In the genomic region with DNA sequence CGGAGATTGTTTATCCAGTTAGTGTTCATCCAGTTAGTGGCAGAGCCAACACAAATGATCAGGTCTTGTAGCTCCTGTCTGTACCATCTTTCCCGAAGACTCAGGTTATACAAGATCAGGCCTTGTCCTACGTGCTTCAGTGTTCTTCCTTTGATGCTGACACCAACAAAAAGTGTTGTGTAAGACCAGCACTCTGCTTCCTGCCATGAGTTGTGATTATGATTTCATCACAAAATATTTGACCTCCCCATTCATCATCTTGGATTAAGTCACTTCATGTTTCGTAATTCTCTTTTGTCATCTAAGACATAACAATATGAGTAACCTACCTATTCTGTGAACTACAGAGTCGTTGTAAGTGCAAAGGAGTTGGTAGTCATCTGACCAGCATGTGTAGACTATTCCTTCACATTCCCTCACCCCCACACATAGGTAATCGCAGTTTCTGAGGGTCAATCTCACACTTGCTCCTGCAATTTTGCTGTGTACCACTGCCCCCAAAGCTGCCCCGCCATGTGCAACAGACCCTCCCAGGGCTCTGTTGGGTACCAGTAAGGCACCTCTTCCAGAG, we compare ENCODE assay signal across 11 cellular contexts.
A peak's percentile ranks its signal among the peaks of the same experiment; 100 is the strongest.
DNase-seq lines count a peak whose midpoint lies in the region; ATAC-seq and TF ChIP-seq lines count a peak whose summit lies in the region.
"Had no signal": no experiment of that assay in that cellular context is flagged by ENCODE, and none has a peak within 500 bp of the region (broad histone marks: within the 10 kb centered on the region; RNA-seq: fewer than 3 reads in every experiment).

No MANE protein-coding gene starts in this region.

- DNase-seq in Calu3 (peak; percentile 3), NCI-H82 treated with DMSO at 0.1 percent for 48 hours (lab: John Stamatoyannopoulos, UW; ENCODE audit: unreplicated experiment) (peak; percentile 27), chondrocyte (ENCODE audit: low spot score) (no peak), osteoblast (ENCODE audit: insufficient read length, low spot score, missing footprints) (peak; percentile 85)
- no peak for DNase-seq in activated effector memory CD4-positive, alpha-beta T cell treated with anti-CD3 and anti-CD28 coated beads, Interleukin-2, amount 50 U/mL, for 16 hours
- DNase-seq: DND-41 had no signal

- H3K79me2 ChIP-seq in osteoblast (ENCODE audit: insufficient read depth, low read length) = no peaks in the 10 kb centered on the region

- peak overlapping the region; percentile 84 for H3K27ac Mint-ChIP-seq in Calu3 (ENCODE audit: unreplicated experiment)
- peak overlapping the region; percentile 32 for H3K27ac Mint-ChIP-seq in chondrocyte (ENCODE audit: unreplicated experiment)

- H3K4me1 Mint-ChIP-seq in Calu3 (ENCODE audit: low read depth, unreplicated experiment) (peaks cover 10% of the 10 kb centered on the region), chondrocyte (ENCODE audit: low read depth) (peaks cover 18% of the 10 kb centered on the region)

- H3K36me3 ChIP-seq in osteoblast (ENCODE audit: insufficient read depth, low read length) = no peaks in the 10 kb centered on the region
- H3K36me3 ChIP-seq: cardiac muscle cell had no signal

- H3K9me3 ChIP-seq in osteoblast (ENCODE audit: low read depth, low read length) = peaks cover 3% of the 10 kb centered on the region

- H3K27me3 Mint-ChIP-seq in Calu3 (ENCODE audit: unreplicated experiment) (peaks cover 6% of the 10 kb centered on the region), chondrocyte (ENCODE audit: low read depth) (no peaks in the 10 kb centered on the region)

- H3K27ac ChIP-seq in osteoblast (ENCODE audit: low read depth, low read length) = peak overlapping the region; percentile 79
- H3K27ac ChIP-seq: cardiac muscle cell, KMS-11 had no signal

- peaks cover 6% of the 10 kb centered on the region for H3K36me3 Mint-ChIP-seq in Calu3 (ENCODE audit: insufficient read depth, unreplicated experiment)
- H3K36me3 Mint-ChIP-seq in chondrocyte (ENCODE audit: low read depth) = no peaks in the 10 kb centered on the region

- BruUV-seq in Calu3 (replicated peaks; lab: Mats Ljungman, UMichigan) = no TSS peak

- ATAC-seq in HG03520 (IDR thresholded peaks at IDR 0.05; ENCODE audit: unreplicated experiment) = no peak
- no peak for ATAC-seq in GM21528 (IDR thresholded peaks at IDR 0.05; ENCODE audit: low FRiP score, unreplicated experiment)
- ATAC-seq in GM18519 (IDR thresholded peaks at IDR 0.05; ENCODE audit: low FRiP score, unreplicated experiment) = no peak

- intact Hi-C loops in Calu3 (cut with micrococcal nuclease; ENCODE audit: unreplicated experiment) = no loop called here

- H3K9me3 Mint-ChIP-seq in Calu3 (ENCODE audit: low read depth, unreplicated experiment) = no peaks in the 10 kb centered on the region
- H3K9me3 Mint-ChIP-seq in chondrocyte (ENCODE audit: low read depth) = peaks cover 5% of the 10 kb centered on the region

- CTCF ChIA-PET in Calu3 (lab: Charles Lee) = no interaction called here

- no peak overlapping the region for H3K4me3 ChIP-seq in osteoblast (ENCODE audit: insufficient read depth, low read length)
- H3K4me3 ChIP-seq: cardiac muscle cell had no signal

- peaks cover 14% of the 10 kb centered on the region for H3K4me1 ChIP-seq in osteoblast (ENCODE audit: insufficient read depth, low read length)

- no peaks in the 10 kb centered on the region for H3K27me3 ChIP-seq in osteoblast (ENCODE audit: insufficient read depth, low read length)
- H3K27me3 ChIP-seq: cardiac muscle cell had no signal

- TF ChIP-seq CTCF in Calu3 (IDR thresholded peaks at IDR 0.05; ENCODE audit: unreplicated experiment) (no peak), chondrocyte (IDR thresholded peaks at IDR 0.05) (no peak), osteoblast (IDR thresholded peaks at IDR 0.05; ENCODE audit: extremely low read depth, low read depth, low read length) (no peak)

- H3K4me2 ChIP-seq in osteoblast (ENCODE audit: insufficient read depth, low read length) = peak overlapping the region; percentile 24
- H3K4me2 ChIP-seq: KMS-11 had no signal

- no peak overlapping the region for H3K4me3 Mint-ChIP-seq in Calu3 (ENCODE audit: low read depth, unreplicated experiment)
- no peak overlapping the region for H3K4me3 Mint-ChIP-seq in chondrocyte (ENCODE audit: unreplicated experiment)

- peak overlapping the region; percentile 35 for H2AFZ ChIP-seq in osteoblast (ENCODE audit: low read length)

- H4K20me1 ChIP-seq in osteoblast (ENCODE audit: insufficient read depth, low read length) = no peaks in the 10 kb centered on the region

Comparison
In these comparisons a context has a peak if more than half of its experiments do, and no peak if none do; other contexts are left out.
1. DNase-seq: peak in Calu3 (single experiment), NCI-H82 treated with DMSO at 0.1 percent for 48 hours (single experiment) and osteoblast (single experiment); none in chondrocyte (single experiment) and activated effector memory CD4-positive, alpha-beta T cell treated with anti-CD3 and anti-CD28 coated beads, Interleukin-2, amount 50 U/mL, for 16 hours (single experiment).